Comparison of ENCODE assay signal across 32 cellular contexts in the genomic region with DNA sequence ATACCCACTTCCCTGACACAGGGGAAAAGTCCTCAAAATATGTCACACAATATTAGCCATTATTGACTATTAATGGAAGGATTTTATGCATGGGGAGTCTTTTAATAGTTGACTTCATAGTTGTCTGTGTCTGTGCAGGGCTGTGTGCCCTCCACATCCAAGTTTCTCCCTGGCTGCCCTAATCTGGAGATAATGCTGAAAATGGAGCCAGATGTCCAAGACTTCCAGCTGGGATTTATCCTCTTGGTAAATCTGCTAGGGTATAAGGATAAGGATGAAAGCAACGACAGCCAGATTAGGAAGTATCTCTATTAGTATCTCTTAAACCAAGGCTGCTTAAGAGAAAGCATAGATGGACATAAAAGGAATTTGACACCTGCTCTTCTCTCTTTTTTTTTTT.
"Had no signal": no experiment of that assay in that cellular context is flagged by ENCODE, and none has a peak within 500 bp of the region (broad histone marks: within the 10 kb centered on the region; RNA-seq: fewer than 3 reads in every experiment).

No MANE protein-coding gene starts in this region.

- H3K36me3 Mint-ChIP-seq: activated CD4-positive, alpha-beta memory T cell treated with anti-CD3 and anti-CD28 coated beads for 36 hours; activated CD8-positive, alpha-beta memory T cell treated with anti-CD3 and anti-CD28 coated beads, Interleukin-2, amount 10 ng/mL, durations not matched to agents 7 days and 5 days; activated naive CD4-positive, alpha-beta T cell treated with anti-CD3 and anti-CD28 coated beads, Interleukin-2, amount 50 U/mL, for 24 hours; activated naive CD8-positive, alpha-beta T cell treated with anti-CD3 and anti-CD28 coated beads for 36 hours had no signal

- DNase-seq: activated CD4-positive, alpha-beta memory T cell treated with anti-CD3 and anti-CD28 coated beads for 36 hours; activated CD4-positive, alpha-beta T cell treated with anti-CD3 and anti-CD28 coated beads for 36 hours; activated CD4-positive, alpha-beta T cell treated with anti-CD3 and anti-CD28 coated beads, Interleukin-2, amount 10 ng/mL, durations not matched to agents 24 days and 14 days; activated CD4-positive, CD25-positive, alpha-beta regulatory T cell; activated CD4-positive, CD25-positive, alpha-beta regulatory T cell treated with anti-CD3 and anti-CD28 coated beads, Interleukin-2, amount 50 U/mL, for 72 hours; activated CD8-positive, alpha-beta memory T cell treated with anti-CD3 and anti-CD28 coated beads, Interleukin-2, amount 50 U/mL, for 4 hours; activated CD8-positive, alpha-beta T cell treated with anti-CD3 and anti-CD28 coated beads, Interleukin-2, amount 10 ng/mL, durations not matched to agents 7 days and 5 days; activated effector memory CD4-positive, alpha-beta T cell treated with anti-CD3 and anti-CD28 coated beads, Interleukin-2, amount 50 U/mL, for 16 hours; activated naive CD4-positive, alpha-beta T cell treated with anti-CD3 and anti-CD28 coated beads for 36 hours; activated naive CD8-positive, alpha-beta T cell treated with anti-CD3 and anti-CD28 coated beads for 36 hours; activated naive CD8-positive, alpha-beta T cell treated with anti-CD3 and anti-CD28 coated beads, Interleukin-2, amount 50 U/mL, for 24 hours; activated T-cell treated with anti-CD3 and anti-CD28 coated beads, Interleukin-2, amount 50 U/mL, for 1 hour; activated T-cell treated with anti-CD3 and anti-CD28 coated beads, Interleukin-2, amount 50 U/mL, for 48 hours; adrenal gland; amygdala; aorta; body of pancreas; caudate nucleus; cortex of kidney; dermis blood vessel endothelial cell; effector CD8-positive, alpha-beta T cell; esophagus squamous epithelium; foreskin melanocyte; heart right ventricle; T-helper 17 cell; T1000 had no signal

- H3K27ac Mint-ChIP-seq: activated CD4-positive, alpha-beta memory T cell treated with anti-CD3 and anti-CD28 coated beads for 36 hours; activated CD4-positive, alpha-beta T cell treated with anti-CD3 and anti-CD28 coated beads for 36 hours; activated CD4-positive, alpha-beta T cell treated with anti-CD3 and anti-CD28 coated beads, Interleukin-2, amount 10 ng/mL, durations not matched to agents 24 days and 14 days; activated CD8-positive, alpha-beta memory T cell treated with anti-CD3 and anti-CD28 coated beads, Interleukin-2, amount 10 ng/mL, durations not matched to agents 7 days and 5 days; activated CD8-positive, alpha-beta T cell treated with anti-CD3 and anti-CD28 coated beads, Interleukin-2, amount 10 ng/mL, durations not matched to agents 7 days and 5 days; activated naive CD4-positive, alpha-beta T cell treated with anti-CD3 and anti-CD28 coated beads for 36 hours; activated naive CD4-positive, alpha-beta T cell treated with anti-CD3 and anti-CD28 coated beads, Interleukin-2, amount 50 U/mL, for 24 hours; activated naive CD8-positive, alpha-beta T cell treated with anti-CD3 and anti-CD28 coated beads for 36 hours; activated naive CD8-positive, alpha-beta T cell treated with anti-CD3 and anti-CD28 coated beads, Interleukin-2, amount 50 U/mL, for 24 hours; activated T-helper 1 cell treated with anti-CD3 and anti-CD28 coated beads, Interleukin-12 subunit alpha, Interleukin-12 subunit beta, Interleukin-2, Interleukin-4 antibody, amounts not matched to agents 30 ng/mL and 10 ng/mL and 1 ng/mL, durations not matched to agents 14 hours and 24 hours and 36 hours; activated T-helper 2 cell treated with anti-CD3 and anti-CD28 coated beads, Interferon-gamma antibody, Interleukin-2, Interleukin-4, amounts not matched to agents 10 μg/mL and 5 μg/mL and 100 μg/mL, durations not matched to agents 14 hours and 24 hours and 36 hours; T-helper 17 cell; T-helper 2 cell treated with Interferon-gamma antibody and Interleukin-4, amounts not matched to agents 5 μg/mL and 100 μg/mL, for 36 hours had no signal

- H3K9me3 Mint-ChIP-seq: activated CD4-positive, alpha-beta memory T cell treated with anti-CD3 and anti-CD28 coated beads for 36 hours; activated CD4-positive, alpha-beta T cell treated with anti-CD3 and anti-CD28 coated beads, Interleukin-2, amount 10 ng/mL, durations not matched to agents 24 days and 14 days; activated naive CD4-positive, alpha-beta T cell treated with anti-CD3 and anti-CD28 coated beads for 36 hours; activated naive CD4-positive, alpha-beta T cell treated with anti-CD3 and anti-CD28 coated beads, Interleukin-2, amount 50 U/mL, for 24 hours; activated naive CD8-positive, alpha-beta T cell treated with anti-CD3 and anti-CD28 coated beads for 36 hours; activated naive CD8-positive, alpha-beta T cell treated with anti-CD3 and anti-CD28 coated beads, Interleukin-2, amount 50 U/mL, for 24 hours; activated T-helper 1 cell treated with anti-CD3 and anti-CD28 coated beads, Interleukin-12 subunit alpha, Interleukin-12 subunit beta, Interleukin-2, Interleukin-4 antibody, amounts not matched to agents 30 ng/mL and 10 ng/mL and 1 ng/mL, durations not matched to agents 14 hours and 24 hours and 36 hours; activated T-helper 2 cell treated with anti-CD3 and anti-CD28 coated beads, Interferon-gamma antibody, Interleukin-2, Interleukin-4, amounts not matched to agents 10 μg/mL and 5 μg/mL and 100 μg/mL, durations not matched to agents 14 hours and 24 hours and 36 hours; T-helper 2 cell treated with Interferon-gamma antibody and Interleukin-4, amounts not matched to agents 5 μg/mL and 100 μg/mL, for 36 hours had no signal

- ATAC-seq: activated CD4-positive, alpha-beta T cell treated with anti-CD3 and anti-CD28 coated beads for 36 hours; activated CD8-positive, alpha-beta memory T cell treated with anti-CD3 and anti-CD28 coated beads, Interleukin-2, amount 10 ng/mL, durations not matched to agents 7 days and 5 days; activated CD8-positive, alpha-beta T cell treated with anti-CD3 and anti-CD28 coated beads, Interleukin-2, amount 10 ng/mL, durations not matched to agents 7 days and 5 days; activated naive CD8-positive, alpha-beta T cell treated with anti-CD3 and anti-CD28 coated beads, Interleukin-2, amount 50 U/mL, for 24 hours; body of pancreas; gastroesophageal sphincter; heart right ventricle; T-helper 17 cell had no signal

- H3K4me1 Mint-ChIP-seq: activated naive CD4-positive, alpha-beta T cell treated with anti-CD3 and anti-CD28 coated beads, Interleukin-2, amount 50 U/mL, for 24 hours had no signal

- H3K4me3 Mint-ChIP-seq: activated CD4-positive, alpha-beta memory T cell treated with anti-CD3 and anti-CD28 coated beads for 36 hours; activated CD4-positive, alpha-beta T cell treated with anti-CD3 and anti-CD28 coated beads for 36 hours; activated CD4-positive, alpha-beta T cell treated with anti-CD3 and anti-CD28 coated beads, Interleukin-2, amount 10 ng/mL, durations not matched to agents 24 days and 14 days; activated CD8-positive, alpha-beta memory T cell treated with anti-CD3 and anti-CD28 coated beads, Interleukin-2, amount 10 ng/mL, durations not matched to agents 7 days and 5 days; activated CD8-positive, alpha-beta T cell treated with anti-CD3 and anti-CD28 coated beads, Interleukin-2, amount 10 ng/mL, durations not matched to agents 7 days and 5 days; activated naive CD4-positive, alpha-beta T cell treated with anti-CD3 and anti-CD28 coated beads for 36 hours; activated naive CD4-positive, alpha-beta T cell treated with anti-CD3 and anti-CD28 coated beads, Interleukin-2, amount 50 U/mL, for 24 hours; activated naive CD8-positive, alpha-beta T cell treated with anti-CD3 and anti-CD28 coated beads for 36 hours; activated naive CD8-positive, alpha-beta T cell treated with anti-CD3 and anti-CD28 coated beads, Interleukin-2, amount 50 U/mL, for 24 hours; activated T-helper 1 cell treated with anti-CD3 and anti-CD28 coated beads, Interleukin-12 subunit alpha, Interleukin-12 subunit beta, Interleukin-2, Interleukin-4 antibody, amounts not matched to agents 30 ng/mL and 10 ng/mL and 1 ng/mL, durations not matched to agents 14 hours and 24 hours and 36 hours; T-helper 17 cell; T-helper 2 cell treated with Interferon-gamma antibody and Interleukin-4, amounts not matched to agents 5 μg/mL and 100 μg/mL, for 36 hours had no signal
